Comparison of ENCODE assay signal across 11 cellular contexts in the genomic region with DNA sequence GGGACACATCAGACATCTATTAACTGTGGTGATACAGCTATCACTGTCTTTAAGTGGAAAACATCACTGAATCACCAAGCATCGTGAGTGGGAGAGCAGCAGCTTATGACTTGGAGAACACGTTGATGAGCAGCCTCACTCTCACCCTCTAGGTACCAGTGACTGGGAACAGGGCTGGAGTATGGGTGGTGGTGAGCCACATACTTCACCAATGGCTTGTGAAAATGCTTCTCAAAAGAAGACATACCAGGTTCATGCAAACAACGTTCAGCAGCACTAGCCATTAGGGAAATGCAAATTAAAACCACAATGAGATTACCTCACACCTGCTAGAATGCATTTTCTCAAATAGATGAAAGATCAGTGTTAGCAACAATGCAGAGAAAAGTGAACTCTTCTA. TPM values are rescaled to one million over a fixed set of nuclear protein-coding genes. Genes with fewer than 3 reads are reported as not detected.
DNase-seq lines count a peak whose midpoint lies in the region; ATAC-seq, FAIRE-seq and TF ChIP-seq lines count a peak whose summit lies in the region.
"Had no signal": no experiment of that assay in that cellular context is flagged by ENCODE, and none has a peak within 500 bp of the region (broad histone marks: within the 10 kb centered on the region; RNA-seq: fewer than 3 reads in every experiment).

No MANE protein-coding gene starts in this region.

- H3K79me2 ChIP-seq in OCI-LY1 (ENCODE audit: insufficient read depth, low read length) (no peaks in the 10 kb centered on the region), mammary epithelial cell (ENCODE audit: insufficient read depth, low read length) (peaks cover 32% of the 10 kb centered on the region)

- CTCF ChIA-PET in mammary epithelial cell (lab: Charles Lee; ENCODE audit: low non-redundant PET) = no interaction called here

- no peaks in the 10 kb centered on the region for H3F3A ChIP-seq in OCI-LY1 (ENCODE audit: insufficient read depth, low read length)

- H3K27ac ChIP-seq in OCI-LY1 (ENCODE audit: low read depth, low read length, poor library complexity, severe bottlenecking) = peak overlapping the region; percentile 37
- H3K27ac ChIP-seq in mammary epithelial cell (ENCODE audit: insufficient read depth, low read depth, low read length) = no peak overlapping the region
- no peak overlapping the region for H3K27ac ChIP-seq in substantia nigra (ENCODE audit: low read depth, low read length, poor library complexity, severe bottlenecking)

- no peak overlapping the region for H3K27ac Mint-ChIP-seq in chondrocyte (ENCODE audit: unreplicated experiment)

- no peaks in the 10 kb centered on the region for H3K27me3 Mint-ChIP-seq in chondrocyte (ENCODE audit: low read depth)

- dilution Hi-C loops in mammary epithelial cell (cut with HindIII; ENCODE audit: low sequenced_read_pairs) = no loop called here

- WGBS in mammary epithelial cell (ENCODE audit: low coverage, missing lambda C conversion rate) = 37% methylated on average over 3 of the region's 3 CpGs

- H3K4me1 ChIP-seq in OCI-LY1 (ENCODE audit: insufficient read depth, low read length, severe bottlenecking) = peaks cover 26% of the 10 kb centered on the region
- H3K4me1 ChIP-seq in mammary epithelial cell (ENCODE audit: insufficient read depth, low read length) = no peaks in the 10 kb centered on the region
- H3K4me1 ChIP-seq: Caco-2 had no signal

- H4K20me1 ChIP-seq in OCI-LY1 (ENCODE audit: insufficient read depth, low read length) (no peaks in the 10 kb centered on the region), mammary epithelial cell (ENCODE audit: insufficient read depth, low read length) (no peaks in the 10 kb centered on the region)

- H3K36me3 ChIP-seq in OCI-LY1 (ENCODE audit: insufficient read depth, low read length) (peaks cover 82% of the 10 kb centered on the region), mammary epithelial cell (ENCODE audit: insufficient read depth, low read length) (peaks cover 75% of the 10 kb centered on the region)

- peaks cover 34% of the 10 kb centered on the region for H3K4me1 Mint-ChIP-seq in chondrocyte (ENCODE audit: low read depth)

- TF ChIP-seq CTCF in GM20000 (IDR thresholded peaks at IDR 0.05; ENCODE audit: extremely low read depth, missing control alignments) (no peak), OCI-LY1 (IDR thresholded peaks at IDR 0.05; ENCODE audit: low read length) (no peak), mammary epithelial cell (conservative IDR thresholded peaks at IDR 0.05 in 1 of 2, IDR thresholded peaks at IDR 0.05 in 1 of 2; ENCODE audit: extremely low read depth in 1 of 2, insufficient read depth in 1 of 2, low read depth in 1 of 2, low read length in 2 of 2) (no peak), chondrocyte (IDR thresholded peaks at IDR 0.05) (no peak)

- peaks cover 52% of the 10 kb centered on the region for H3K36me3 Mint-ChIP-seq in chondrocyte (ENCODE audit: low read depth)

- intact Hi-C loops in mammary epithelial cell (cut with micrococcal nuclease) = no loop called here

- no peak overlapping the region for H3K4me3 Mint-ChIP-seq in chondrocyte (ENCODE audit: unreplicated experiment)

- peak; percentile 79 for FAIRE-seq in GM18507 (lab: Jason Lieb, UNC)

- no peaks in the 10 kb centered on the region for H3K27me3 ChIP-seq in OCI-LY1 (ENCODE audit: insufficient read depth, low read length)
- H3K27me3 ChIP-seq in mammary epithelial cell (ENCODE audit: insufficient read depth, low read length) = no peaks in the 10 kb centered on the region

- H2AFZ ChIP-seq in OCI-LY1 (ENCODE audit: low read length) (no peak overlapping the region), mammary epithelial cell (ENCODE audit: low read depth, low read length) (no peak overlapping the region)

- H3K9me3 Mint-ChIP-seq in chondrocyte (ENCODE audit: low read depth) = no peaks in the 10 kb centered on the region

- in situ Hi-C loops in mammary epithelial cell (cut with MboI; ENCODE audit: low sequenced_read_pairs in 2 of 2) = no loop called here

- no TSS peak for BruUV-seq in mammary epithelial cell (replicated peaks; lab: Mats Ljungman, UMichigan)

- no peaks in the 10 kb centered on the region for H3K9me2 ChIP-seq in OCI-LY1 (ENCODE audit: low read depth, low read length)

- no peak for DNase-seq in GM18507 (ENCODE audit: extremely low spot score, insufficient read length, low read depth)
- DNase-seq in GM20000 (ENCODE audit: low spot score) = peak; percentile 30
- no peak for DNase-seq in NCI-H1048 (lab: John Stamatoyannopoulos, UW)
- DNase-seq in mammary epithelial cell = no peak
- no peak for DNase-seq in chondrocyte (ENCODE audit: low spot score)
- no peak for DNase-seq in substantia nigra (lab: John Stamatoyannopoulos, UW)
- DNase-seq: Caco-2, GOT3, NCI-H187 had no signal

- H3K4me2 ChIP-seq in OCI-LY1 (ENCODE audit: low read length) (no peak overlapping the region), mammary epithelial cell (ENCODE audit: insufficient read depth, low read depth, low read length) (no peak overlapping the region)

- no peaks in the 10 kb centered on the region for H3K9me3 ChIP-seq in OCI-LY1 (ENCODE audit: low read length)
- H3K9me3 ChIP-seq in mammary epithelial cell (replicated peaks; ENCODE audit: insufficient read depth, low read length) = no peaks in the 10 kb centered on the region
- H3K9me3 ChIP-seq: Caco-2 had no signal

- no peak overlapping the region for H3K9ac ChIP-seq in OCI-LY1 (ENCODE audit: low read length)
- no peak overlapping the region for H3K9ac ChIP-seq in mammary epithelial cell (ENCODE audit: insufficient read depth, low read length)

- peak; percentile 74 for ATAC-seq in HG03045 (IDR thresholded peaks at IDR 0.05; ENCODE audit: unreplicated experiment)

- H3K4me3 ChIP-seq in OCI-LY1 (ENCODE audit: low read depth, low read length, poor library complexity, severe bottlenecking) (no peak overlapping the region), mammary epithelial cell (replicated peaks in 1 of 3; ENCODE audit: insufficient read depth in 1 of 3, low read depth in 2 of 3, low read length in 3 of 3) (no peak overlapping the region)

RNA-seq across cellular contexts. Expression of a gene that starts 25.3 kb away (rescaled TPM):
- 100 to 1,000 TPM in 1 of 2 donors, 10 to 100 TPM in 1; 68.0 to 137 TPM for total RNA-seq in mammary epithelial cell
- 91.8 TPM for polyA plus RNA-seq in mammary epithelial cell
- polyA minus RNA-seq in mammary epithelial cell = 93.1 TPM
- total RNA-seq in chondrocyte = 74.1 to 133 TPM (median 82.5 TPM) in 3 replicates

RNA-seq across cellular contexts. Expression of a gene that starts 25.5 kb away (rescaled TPM):
- total RNA-seq in mammary epithelial cell = 10 to 100 TPM; 15.8 to 36.2 TPM
- polyA plus RNA-seq in mammary epithelial cell = 22.4 TPM
- polyA minus RNA-seq in mammary epithelial cell = 12.3 TPM
- total RNA-seq in chondrocyte = 13.6 to 21.3 TPM (median 15.1 TPM) in 3 replicates
